11 cellular contexts compared by ENCODE assay signal in the genomic region with DNA sequence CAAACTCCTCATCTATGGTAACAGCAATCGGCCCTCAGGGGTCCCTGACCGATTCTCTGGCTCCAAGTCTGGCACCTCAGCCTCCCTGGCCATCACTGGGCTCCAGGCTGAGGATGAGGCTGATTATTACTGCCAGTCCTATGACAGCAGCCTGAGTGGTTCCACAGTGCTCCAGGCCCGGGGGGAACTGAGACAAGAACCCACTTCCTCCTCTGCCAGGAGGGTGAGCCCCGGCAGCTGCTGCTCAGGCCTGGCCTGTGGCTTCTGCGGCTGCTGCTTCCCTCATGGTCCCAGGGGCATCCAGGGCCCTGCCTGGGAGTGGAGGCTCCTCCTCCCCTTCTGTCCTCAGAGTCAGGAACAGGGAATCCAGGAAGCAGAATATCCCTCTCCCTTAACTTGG.
DNase-seq lines count a peak whose midpoint lies in the region; ATAC-seq lines count a peak whose summit lies in the region.
"Had no signal": no experiment of that assay in that cellular context is flagged by ENCODE, and none has a peak within 500 bp of the region (broad histone marks: within the 10 kb centered on the region; RNA-seq: fewer than 3 reads in every experiment).

No MANE protein-coding gene starts in this region.

- DNase-seq in CD1c-positive myeloid dendritic cell (ENCODE audit: extremely low spot score), result peak; percentile 64
- peak; percentile 11 for DNase-seq in SKM-1 (lab: John Stamatoyannopoulos, UW; ENCODE audit: unreplicated experiment)
- peak; percentile 35 for DNase-seq in left lobe of liver (ENCODE audit: low spot score)
- no peak for DNase-seq in stimulated activated CD4-positive, alpha-beta T cell treated with anti-CD3 and anti-CD28 coated beads, Interleukin-4, amount 100 ng/mL, for 4 hours
- no peak for DNase-seq in stimulated activated CD4-positive, alpha-beta T cell treated with anti-CD3 and anti-CD28 coated beads, Interleukin-15, amount 100 ng/mL, for 24 hours
- no peak for DNase-seq in epidermal melanocyte (ENCODE audit: insufficient read length, low spot score)
- DNase-seq: SHP77 treated with DMSO at 0.1 percent for 48 hours; stimulated activated CD4-positive, alpha-beta T cell treated with anti-CD3 and anti-CD28 coated beads, Interleukin-1b, Interleukin-23, amount 100 ng/mL, for 48 hours had no signal

- ATAC-seq in HG03432 (IDR thresholded peaks at IDR 0.05; ENCODE audit: unreplicated experiment), result peak; percentile 56
- no peak for ATAC-seq in left lobe of liver
- ATAC-seq in HG02852 (IDR thresholded peaks at IDR 0.05; ENCODE audit: unreplicated experiment), result no peak
- ATAC-seq: CD8-positive, alpha-beta T cell had no signal

Comparison
In these comparisons a context has a peak if more than half of its experiments do, and no peak if none do; other contexts are left out.
1. DNase-seq: peak in CD1c-positive myeloid dendritic cell (single experiment), SKM-1 (single experiment) and left lobe of liver (single experiment); none in stimulated activated CD4-positive, alpha-beta T cell treated with anti-CD3 and anti-CD28 coated beads, Interleukin-4, amount 100 ng/mL, for 4 hours (0 of 2), stimulated activated CD4-positive, alpha-beta T cell treated with anti-CD3 and anti-CD28 coated beads, Interleukin-15, amount 100 ng/mL, for 24 hours (single experiment) and epidermal melanocyte (single experiment).